Comparison of ENCODE assay signal across 1 cellular context in genomic region chr22:32823024-32823730, GRCh38.
A peak's percentile ranks its signal among the peaks of the same experiment; 100 is the strongest.
TF ChIP-seq lines count a peak whose summit lies in the region.

No MANE protein-coding gene starts in this region.

TF ChIP-seq in IMR-90, 13 proteins besides CTCF, POLR2A, EP300 and RAD21:
- TF ChIP-seq, protein P1, sequence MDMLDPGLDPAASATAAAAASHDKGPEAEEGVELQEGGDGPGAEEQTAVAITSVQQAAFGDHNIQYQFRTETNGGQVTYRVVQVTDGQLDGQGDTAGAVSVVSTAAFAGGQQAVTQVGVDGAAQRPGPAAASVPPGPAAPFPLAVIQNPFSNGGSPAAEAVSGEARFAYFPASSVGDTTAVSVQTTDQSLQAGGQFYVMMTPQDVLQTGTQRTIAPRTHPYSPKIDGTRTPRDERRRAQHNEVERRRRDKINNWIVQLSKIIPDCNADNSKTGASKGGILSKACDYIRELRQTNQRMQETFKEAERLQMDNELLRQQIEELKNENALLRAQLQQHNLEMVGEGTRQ (IDR thresholded peaks at IDR 0.05; ENCODE audit: low read depth, low read length), result peak; percentile 53; the same call in 1 of the 2 replicates
- TF ChIP-seq SMC3 (IDR thresholded peaks at IDR 0.05; ENCODE audit: low read depth, low read length) (peak; percentile 55), NFE2L2 (IDR thresholded peaks at IDR 0.05; ENCODE audit: low read depth, low read length) (no peak), ELK1 (IDR thresholded peaks at IDR 0.05; ENCODE audit: borderline replicate concordance, low read depth, low read length) (no peak)
